Comparison of ENCODE assay signal across 8 cellular contexts in the genomic region with DNA sequence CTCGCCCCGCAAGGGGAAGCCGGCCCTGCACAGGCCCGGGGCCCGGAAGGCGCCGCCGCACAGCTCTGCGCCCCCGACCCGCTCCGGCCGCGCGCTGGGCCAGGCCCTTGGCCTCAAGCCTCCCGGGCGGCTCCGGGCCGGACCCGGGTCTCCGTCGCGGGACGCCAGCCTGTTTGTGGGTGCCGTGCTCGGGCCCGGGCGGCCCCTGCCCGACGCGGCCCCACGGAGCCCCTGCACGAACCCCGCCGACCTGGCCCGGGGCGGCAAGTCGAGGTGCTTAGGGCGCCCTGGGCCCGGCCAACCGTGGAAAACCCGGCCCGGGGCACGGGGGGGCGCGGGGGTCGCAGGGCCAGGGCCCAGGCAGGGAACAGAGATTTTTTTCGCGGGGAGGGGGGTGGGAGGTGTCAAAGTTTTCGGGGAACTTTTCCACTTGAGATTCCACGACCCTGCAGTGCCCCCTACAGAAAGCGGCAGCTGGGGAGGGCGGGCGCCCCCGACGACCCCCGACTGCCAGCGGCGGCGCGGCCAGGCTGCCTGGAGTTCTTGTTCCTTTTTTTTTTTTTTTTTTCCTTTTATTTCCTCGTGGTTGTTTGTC. TPM values are rescaled to one million over a fixed set of nuclear protein-coding genes. Genes with fewer than 3 reads are reported as not detected.
A peak's percentile ranks its signal among the peaks of the same experiment; 100 is the strongest.
DNase-seq lines count a peak whose midpoint lies in the region; ATAC-seq, FAIRE-seq and TF ChIP-seq lines count a peak whose summit lies in the region.

No MANE protein-coding gene starts in this region.

- intact Hi-C loops in ovary (cut with DNase I), result loop anchor here in 2 of 4 donors (5.0 kb wide), 3 partner anchors 42 to 413 kb away; a partner anchor contains a TSS

- TF ChIP-seq POLR2A in ovary (IDR thresholded peaks at IDR 0.05), result no peak
- no peak for TF ChIP-seq POLR2A in H54 (IDR thresholded peaks at IDR 0.05; ENCODE audit: low read depth, low read length)

- no peak for TF ChIP-seq EP300 in ovary (IDR thresholded peaks at IDR 0.05)

- H3K27ac ChIP-seq in HUES48 (ENCODE audit: low read depth, low read length) (peak overlapping the region; percentile 99), ovary (peak overlapping the region; percentile 75 to 85)

- H3K36me3 ChIP-seq in HUES48 (ENCODE audit: control insufficient read depth, insufficient read depth, low read length) (no peaks in the 10 kb centered on the region), ovary (no peaks in the 10 kb centered on the region)

- 1 to 5% (median 1%) methylated on average over 35 to 62 of the region's 62 CpGs for WGBS in ovary, 3 donors

- H3K27me3 ChIP-seq in HUES48 (ENCODE audit: control insufficient read depth, insufficient read depth, low read length) (peaks cover 10% of the 10 kb centered on the region; the same call in 1 of the 2 replicates), ovary (no peaks in the 10 kb centered on the region)

- H3K9me3 ChIP-seq in HUES48 (ENCODE audit: control insufficient read depth, insufficient read depth, low read length), result no peaks in the 10 kb centered on the region
- H3K9me3 ChIP-seq in ovary, result no peaks in the 10 kb centered on the region

- ATAC-seq in GM18868 (IDR thresholded peaks at IDR 0.05; ENCODE audit: unreplicated experiment), result peak; percentile 18

- peak; percentile 68 for DNase-seq in activated T-cell treated with anti-CD3 and anti-CD28 coated beads, Interleukin-2, amount 50 U/mL, for 1 hour
- DNase-seq in fibroblast of the aortic adventitia (ENCODE audit: low read depth), result peak; percentile 30
- DNase-seq in ovary, result peak; percentile 58 to 78 (median 72)
- no peak for DNase-seq in H54 (ENCODE audit: insufficient read length, low spot score)
- DNase-seq in KG1 (lab: John Stamatoyannopoulos, UW), result no peak
- no peak for DNase-seq in NOMO-1 treated with dmso at 0.1 percent for 144 hours (lab: John Stamatoyannopoulos, UW; ENCODE audit: unreplicated experiment)

- no peak for FAIRE-seq in H54 (lab: Jason Lieb, UNC)

- peaks cover 31% of the 10 kb centered on the region for H3K4me1 ChIP-seq in HUES48 (ENCODE audit: control insufficient read depth, insufficient read depth, low read length)
- H3K4me1 ChIP-seq in ovary (ENCODE audit: insufficient read depth), result peaks cover 7% of the 10 kb centered on the region

- H3K4me3 ChIP-seq in HUES48 (ENCODE audit: low read depth, low read length), result peak overlapping the region; percentile 90
- H3K4me3 ChIP-seq in fibroblast of the aortic adventitia (ENCODE audit: low read depth, low read length), result peak overlapping the region; percentile 97
- H3K4me3 ChIP-seq in ovary, result peak overlapping the region; percentile 83

- H3K9ac ChIP-seq in HUES48 (ENCODE audit: low read depth, low read length), result peak overlapping the region; percentile 30; the same call in 1 of the 2 replicates

- TF ChIP-seq CTCF in fibroblast of the aortic adventitia (IDR thresholded peaks at IDR 0.05; ENCODE audit: insufficient read depth, low read length) (no peak), ovary (IDR thresholded peaks at IDR 0.05) (no peak)

RNA-seq across cellular contexts. Expression of a gene that starts 0.8 kb away (rescaled TPM):
- 25.5 and 26.5 TPM in 2 replicates for total RNA-seq in fibroblast of the aortic adventitia (ENCODE audit: low replicate concordance)
- total RNA-seq in ovary, result 10 to 100 TPM; 31.9 to 55.8 (median 46.5) TPM
- polyA plus RNA-seq in ovary, result 10 to 100 TPM; 42.5 to 55.3 TPM

RNA-seq across cellular contexts. Expression of a gene that starts 42.3 kb away (rescaled TPM):
- total RNA-seq in fibroblast of the aortic adventitia (ENCODE audit: low replicate concordance), result 24.5 and 33.1 TPM in 2 replicates
- total RNA-seq in ovary, result 10 to 100 TPM; 17.8 to 41.0 (median 33.9) TPM
- 10 to 100 TPM in 1 of 2 donors, 1 to 10 TPM in 1; 6.2 to 38.5 TPM for polyA plus RNA-seq in ovary

Comparison
In these comparisons a context has a peak if more than half of its experiments do, and no peak if none do; other contexts are left out.
1. DNase-seq: peak in activated T-cell treated with anti-CD3 and anti-CD28 coated beads, Interleukin-2, amount 50 U/mL, for 1 hour (single experiment), fibroblast of the aortic adventitia (single experiment) and ovary (5 of 5); none in H54 (single experiment), KG1 (single experiment) and NOMO-1 treated with dmso at 0.1 percent for 144 hours (single experiment).
2. Peak in every context shown above with its lines, with median percentiles within 50 percentile points of each other: H3K4me3 ChIP-seq.